Comparison of ENCODE assay signal across 3 cellular contexts in genomic region chr19:50226536-50226935, GRCh38.
TF ChIP-seq lines count a peak whose summit lies in the region.

No MANE protein-coding gene starts in this region.

TF ChIP-seq in HepG2, 621 proteins besides CTCF, POLR2A, EP300 and RAD21:
- TF ChIP-seq ZSCAN22 (CRISPR knock-in tag; IDR thresholded peaks at IDR 0.05): 0 out of 2 replicates have a peak, but pooled peaks have one; percentile 28
- TF ChIP-seq RXRB (CRISPR knock-in tag; IDR thresholded peaks at IDR 0.05; ENCODE audit: borderline replicate concordance): no peak
- TF ChIP-seq ZSCAN20 (CRISPR knock-in tag; IDR thresholded peaks at IDR 0.05; ENCODE audit: borderline replicate concordance): no peak
- TF ChIP-seq SP2 (CRISPR knock-in tag; IDR thresholded peaks at IDR 0.05): no peak

TF ChIP-seq in H1, 55 proteins besides CTCF, POLR2A, EP300 and RAD21:
- TF ChIP-seq TCF12 (IDR thresholded peaks at IDR 0.05; ENCODE audit: low read depth, low read length): no peak

TF ChIP-seq in SK-N-SH treated with all-trans-retinoic acid at 6 μM for 48 hours, 23 proteins besides CTCF, POLR2A, EP300 and RAD21:
- no peak for TF ChIP-seq CREB5 (CRISPR knock-in tag; IDR thresholded peaks at IDR 0.05; ENCODE audit: low read depth)
- no peak for TF ChIP-seq PPARA (CRISPR knock-in tag; IDR thresholded peaks at IDR 0.05; ENCODE audit: borderline replicate concordance)
- no peak for TF ChIP-seq ZFP30 (CRISPR knock-in tag; IDR thresholded peaks at IDR 0.05)
- TF ChIP-seq TSHZ2 (CRISPR knock-in tag; IDR thresholded peaks at IDR 0.05): no peak
- no peak for TF ChIP-seq RARB (CRISPR knock-in tag; IDR thresholded peaks at IDR 0.05)
- TF ChIP-seq SNAI2 (CRISPR knock-in tag; IDR thresholded peaks at IDR 0.05): no peak
- TF ChIP-seq ZFP3 (CRISPR knock-in tag; IDR thresholded peaks at IDR 0.05): no peak
- TF ChIP-seq CSRNP3 (CRISPR knock-in tag; IDR thresholded peaks at IDR 0.05): no peak
- TF ChIP-seq ZNF565 (CRISPR knock-in tag; conservative IDR thresholded peaks at IDR 0.05; ENCODE audit: low read depth): no peak
- TF ChIP-seq CSDC2 (CRISPR knock-in tag; IDR thresholded peaks at IDR 0.05): no peak
- TF ChIP-seq TOX (CRISPR knock-in tag; IDR thresholded peaks at IDR 0.05; ENCODE audit: borderline replicate concordance): no peak
- TF ChIP-seq PATZ1 (CRISPR knock-in tag; IDR thresholded peaks at IDR 0.05; ENCODE audit: borderline replicate concordance): no peak
TF ChIP-seq in SK-N-SH treated with all-trans-retinoic acid at 6 μM for 48 hours: peak in this region for 0.
